Comparison of ENCODE assay signal across 1 cellular context in genomic region chr16:71499775-71500364, GRCh38.
TF ChIP-seq lines count a peak whose summit lies in the region.

No MANE protein-coding gene starts in this region.

TF ChIP-seq in H1, 55 proteins besides CTCF, POLR2A, EP300 and RAD21 (continued from another document):
- TF ChIP-seq RXRA (IDR thresholded peaks at IDR 0.05; ENCODE audit: insufficient read depth, low read depth, low read length), result no peak
TF ChIP-seq in H1: peak in this region for 0.
